ENCODE assay signal across 11 cellular contexts in the genomic region with DNA sequence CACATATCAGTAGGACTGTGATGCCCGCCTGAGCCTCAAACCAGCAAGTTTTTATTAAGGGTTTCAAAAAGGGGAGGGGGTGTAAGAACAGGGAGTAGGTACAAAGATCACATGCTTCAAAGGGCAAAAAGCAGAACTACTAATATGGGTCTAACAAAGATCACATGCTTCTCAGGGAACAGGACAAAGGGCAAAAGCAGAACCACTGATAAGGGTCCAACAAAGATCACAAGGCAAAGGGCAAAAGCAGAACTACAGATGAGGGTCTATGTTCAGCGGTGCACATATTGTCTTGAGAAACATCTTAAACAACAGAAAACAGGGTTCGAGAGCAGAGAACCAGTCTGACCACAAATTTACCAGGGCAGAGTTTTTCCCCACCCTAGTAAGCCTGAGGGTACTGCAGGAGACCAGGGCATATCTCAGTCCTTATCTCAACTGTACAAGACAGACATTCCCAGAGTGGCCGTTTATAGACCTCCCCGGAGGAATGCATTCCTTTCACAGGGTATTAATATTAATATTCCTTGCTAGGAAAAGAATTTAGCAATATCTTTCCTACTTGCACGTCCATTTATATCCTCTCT. TPM values are rescaled to one million over a fixed set of nuclear protein-coding genes. Genes with fewer than 3 reads are reported as not detected.
"Had no signal": no experiment of that assay in that cellular context is flagged by ENCODE, and none has a peak within 500 bp of the region (broad histone marks: within the 10 kb centered on the region; RNA-seq: fewer than 3 reads in every experiment).

No MANE protein-coding gene starts in this region.

RNA-seq across cellular contexts. Expression of gene CYP17A1, which starts 7.1 kb away (rescaled TPM):
- total RNA-seq: OCI-LY7, PC-3, PC-9, Peyer's patch, Right ventricle myocardium inferior, Right ventricle myocardium superior, RPMI7951, SJCRH30, SJSA1, SK-MEL-5 had no signal
- polyA plus RNA-seq: SK-N-SH had no signal

RNA-seq across cellular contexts. Expression of gene AS3MT, which starts 25.0 kb away (rescaled TPM):
- total RNA-seq: OCI-LY7 had no signal
